ENCODE assay signal across 9 cellular contexts in genomic region chr2:188478724-188479123, GRCh38.
DNase-seq lines count a peak whose midpoint lies in the region; ATAC-seq lines count a peak whose summit lies in the region.
"Had no signal": no experiment of that assay in that cellular context is flagged by ENCODE, and none has a peak within 500 bp of the region (broad histone marks: within the 10 kb centered on the region; RNA-seq: fewer than 3 reads in every experiment).

No MANE protein-coding gene starts in this region.

- peak; percentile 39 to 73 for ATAC-seq in activated T-cell treated with anti-CD3 and anti-CD28 coated beads, Interleukin-2, amount 50 U/mL, for 72 hours (replicated peaks in 1 of 2)
- peak; percentile 97 for ATAC-seq in HG02885 (IDR thresholded peaks at IDR 0.05; ENCODE audit: poor library complexity, unreplicated experiment)
- peak; percentile 60 for ATAC-seq in stimulated activated naive CD8-positive, alpha-beta T cell treated with anti-CD3 and anti-CD28 coated beads, Interleukin-15, amount 100 ng/mL, for 72 hours
- no peak for ATAC-seq in effector memory CD8-positive, alpha-beta T cell (replicated peaks)

- no peak overlapping the region for H3K4me3 Mint-ChIP-seq in activated T-cell treated with anti-CD3 and anti-CD28 coated beads, Interleukin-2, amount 50 U/mL, for 72 hours
- H3K4me3 Mint-ChIP-seq in stimulated activated naive CD8-positive, alpha-beta T cell treated with anti-CD3 and anti-CD28 coated beads, Interleukin-15, amount 100 ng/mL, for 72 hours, result no peak overlapping the region
- H3K4me3 Mint-ChIP-seq in effector memory CD8-positive, alpha-beta T cell, result no peak overlapping the region
- H3K4me3 Mint-ChIP-seq: stimulated activated naive CD8-positive, alpha-beta T cell treated with anti-CD3 and anti-CD28 coated beads, Interleukin-15, Interleukin-2, amounts not matched to agents 100 ng/mL and 50 ng/mL, for 24 hours had no signal

- no peak overlapping the region for H3K14ac ChIP-seq in trophoblast cell (ENCODE audit: low read length)

- H3K18ac ChIP-seq in trophoblast cell (ENCODE audit: low read length), result no peak overlapping the region

- WGBS in trophoblast cell (ENCODE audit: extremely low coverage, insufficient coverage, insufficient read length), result no CpG with 5 or more reads among the region's 1 CpG

- H3K9me3 ChIP-seq in trophoblast cell (ENCODE audit: insufficient read depth, low read depth, low read length), result no peaks in the 10 kb centered on the region

- no peak overlapping the region for H2BK5ac ChIP-seq in trophoblast cell (ENCODE audit: low read depth, low read length, poor library complexity)

- no peaks in the 10 kb centered on the region for H3K79me2 ChIP-seq in trophoblast cell (ENCODE audit: control insufficient read depth, insufficient read depth, low read length, poor library complexity)

- H3K4me1 ChIP-seq in trophoblast cell (ENCODE audit: control insufficient read depth in 1 of 2, insufficient read depth in 2 of 2, low read length in 2 of 2), result no peaks in the 10 kb centered on the region

- H2BK120ac ChIP-seq in trophoblast cell (ENCODE audit: insufficient read depth, low read length, poor library complexity), result no peak overlapping the region

- H3K36me3 ChIP-seq in trophoblast cell (ENCODE audit: control insufficient read depth in 1 of 2, insufficient read depth in 2 of 2, low read length in 2 of 2), result no peaks in the 10 kb centered on the region

- peaks cover 4% of the 10 kb centered on the region for H3K4me1 Mint-ChIP-seq in activated T-cell treated with anti-CD3 and anti-CD28 coated beads, Interleukin-2, amount 50 U/mL, for 72 hours (ENCODE audit: low read depth)
- H3K4me1 Mint-ChIP-seq in stimulated activated naive CD8-positive, alpha-beta T cell treated with anti-CD3 and anti-CD28 coated beads, Interleukin-15, amount 100 ng/mL, for 72 hours, result no peaks in the 10 kb centered on the region
- no peaks in the 10 kb centered on the region for H3K4me1 Mint-ChIP-seq in effector memory CD8-positive, alpha-beta T cell (ENCODE audit: low read depth in 2 of 2)

- no peak for DNase-seq in activated T-cell treated with anti-CD3 and anti-CD28 coated beads, Interleukin-2, amount 50 U/mL, for 72 hours
- no peak for DNase-seq in activated T-cell treated with anti-CD3 and anti-CD28 coated beads, Interleukin-2, amount 50 U/mL, for 1 hour
- DNase-seq in NCI-H345 (lab: John Stamatoyannopoulos, UW) (peak; percentile 35), trophoblast cell (no peak)
- no peak for DNase-seq in stimulated activated naive CD8-positive, alpha-beta T cell treated with anti-CD3 and anti-CD28 coated beads, Interleukin-15, amount 100 ng/mL, for 72 hours
- DNase-seq in effector memory CD8-positive, alpha-beta T cell, result no peak
- no peak for DNase-seq in activated CD4-positive, alpha-beta T cell treated with anti-CD3 and anti-CD28 coated beads, Interleukin-2, amount 50 U/mL, for 1 hour

- no peaks in the 10 kb centered on the region for H3K9me3 Mint-ChIP-seq in activated T-cell treated with anti-CD3 and anti-CD28 coated beads, Interleukin-2, amount 50 U/mL, for 72 hours
- H3K9me3 Mint-ChIP-seq in stimulated activated naive CD8-positive, alpha-beta T cell treated with anti-CD3 and anti-CD28 coated beads, Interleukin-15, amount 100 ng/mL, for 72 hours, result no peaks in the 10 kb centered on the region
- H3K9me3 Mint-ChIP-seq in effector memory CD8-positive, alpha-beta T cell, result peaks cover 0 to 2% of the 10 kb centered on the region in 2 donors
- H3K9me3 Mint-ChIP-seq: stimulated activated naive CD8-positive, alpha-beta T cell treated with anti-CD3 and anti-CD28 coated beads, Interleukin-15, Interleukin-2, amounts not matched to agents 100 ng/mL and 50 ng/mL, for 24 hours had no signal

- H2AFZ ChIP-seq in trophoblast cell (ENCODE audit: insufficient read depth, low read length, poor library complexity), result no peak overlapping the region

- H2BK12ac ChIP-seq in trophoblast cell (ENCODE audit: low read length), result no peak overlapping the region

- H3K4me3 ChIP-seq in trophoblast cell (ENCODE audit: low read depth, low read length), result no peak overlapping the region

- no peak overlapping the region for H3K23ac ChIP-seq in trophoblast cell (ENCODE audit: low read length)

- no peak overlapping the region for H3K27ac ChIP-seq in trophoblast cell (ENCODE audit: low read depth, low read length)

- H3K4me2 ChIP-seq in trophoblast cell (ENCODE audit: low read length), result no peak overlapping the region

- no peak overlapping the region for H4K8ac ChIP-seq in trophoblast cell (ENCODE audit: low read depth, low read length)

- no peak overlapping the region for H3K9ac ChIP-seq in trophoblast cell (ENCODE audit: low read length)

- H3K4ac ChIP-seq in trophoblast cell (ENCODE audit: low read depth, low read length), result no peak overlapping the region

- H3K27ac Mint-ChIP-seq in activated T-cell treated with anti-CD3 and anti-CD28 coated beads, Interleukin-2, amount 50 U/mL, for 72 hours, result no peak overlapping the region
- H3K27ac Mint-ChIP-seq in stimulated activated naive CD8-positive, alpha-beta T cell treated with anti-CD3 and anti-CD28 coated beads, Interleukin-15, amount 100 ng/mL, for 72 hours, result no peak overlapping the region
- no peak overlapping the region for H3K27ac Mint-ChIP-seq in effector memory CD8-positive, alpha-beta T cell
- H3K27ac Mint-ChIP-seq: stimulated activated naive CD8-positive, alpha-beta T cell treated with anti-CD3 and anti-CD28 coated beads, Interleukin-15, Interleukin-2, amounts not matched to agents 100 ng/mL and 50 ng/mL, for 24 hours had no signal

- H4K91ac ChIP-seq in trophoblast cell (ENCODE audit: low read depth, low read length), result no peak overlapping the region

- H3K27me3 Mint-ChIP-seq in activated T-cell treated with anti-CD3 and anti-CD28 coated beads, Interleukin-2, amount 50 U/mL, for 72 hours (ENCODE audit: low read depth), result no peaks in the 10 kb centered on the region
- no peaks in the 10 kb centered on the region for H3K27me3 Mint-ChIP-seq in stimulated activated naive CD8-positive, alpha-beta T cell treated with anti-CD3 and anti-CD28 coated beads, Interleukin-15, amount 100 ng/mL, for 72 hours
- H3K27me3 Mint-ChIP-seq in effector memory CD8-positive, alpha-beta T cell, result no peaks in the 10 kb centered on the region
- H3K27me3 Mint-ChIP-seq: stimulated activated naive CD8-positive, alpha-beta T cell treated with anti-CD3 and anti-CD28 coated beads, Interleukin-15, Interleukin-2, amounts not matched to agents 100 ng/mL and 50 ng/mL, for 24 hours had no signal

- no peak overlapping the region for H2AK5ac ChIP-seq in trophoblast cell (ENCODE audit: low read length)

- no peaks in the 10 kb centered on the region for H3K79me1 ChIP-seq in trophoblast cell (ENCODE audit: low read length)

- no peaks in the 10 kb centered on the region for H3K36me3 Mint-ChIP-seq in activated T-cell treated with anti-CD3 and anti-CD28 coated beads, Interleukin-2, amount 50 U/mL, for 72 hours (ENCODE audit: insufficient read depth in 2 of 2)
- no peaks in the 10 kb centered on the region for H3K36me3 Mint-ChIP-seq in effector memory CD8-positive, alpha-beta T cell (ENCODE audit: insufficient read depth)

- no peak overlapping the region for H4K12ac ChIP-seq in trophoblast cell (ENCODE audit: low read depth, low read length)

- no peaks in the 10 kb centered on the region for H3K27me3 ChIP-seq in trophoblast cell (ENCODE audit: insufficient read depth, low read length)
